Comparison of ENCODE assay signal across 10 cellular contexts in the genomic region with DNA sequence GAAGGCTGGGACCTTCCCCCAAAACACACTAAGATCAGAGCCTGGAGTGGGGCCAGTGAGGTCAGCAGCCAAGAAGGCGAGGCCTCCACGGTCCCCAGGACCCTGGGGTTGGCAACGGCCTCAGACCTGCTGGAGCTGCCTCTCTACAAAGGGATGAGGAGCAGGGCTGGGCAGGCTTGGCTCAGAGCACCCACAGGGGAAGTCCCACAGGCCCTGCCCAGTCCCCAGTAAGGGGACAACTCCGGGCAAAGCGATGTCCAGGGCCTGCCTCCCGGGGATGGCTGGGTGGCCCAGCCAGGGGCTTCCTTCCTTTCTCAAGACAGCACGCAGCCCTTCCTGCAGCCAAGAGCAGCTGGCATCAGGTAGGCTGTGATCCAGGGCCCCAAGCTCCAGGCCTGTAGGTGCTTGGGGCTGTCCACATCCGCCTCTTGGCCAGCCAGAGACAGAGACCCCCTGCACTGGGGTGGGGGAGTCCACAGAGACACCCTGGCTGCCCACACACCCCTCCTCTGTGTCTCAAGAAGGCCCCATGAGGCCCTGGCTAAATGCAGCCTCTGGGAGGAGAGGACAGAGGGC. TPM values are rescaled to one million over a fixed set of nuclear protein-coding genes. Genes with fewer than 3 reads are reported as not detected.
DNase-seq lines count a peak whose midpoint lies in the region; ATAC-seq and TF ChIP-seq lines count a peak whose summit lies in the region.
"Had no signal": no experiment of that assay in that cellular context is flagged by ENCODE, and none has a peak within 500 bp of the region (broad histone marks: within the 10 kb centered on the region; RNA-seq: fewer than 3 reads in every experiment).

No MANE protein-coding gene starts in this region.

- peaks cover 29 to 61% (median 58%) of the 10 kb centered on the region in 4 donors for H3K4me1 ChIP-seq in transverse colon

- H3K9me3 ChIP-seq in transverse colon: no peaks in the 10 kb centered on the region

- peaks cover 0 to 5% (median 0%) of the 10 kb centered on the region in 4 donors for H3K36me3 ChIP-seq in transverse colon

- H3K4me3 Mint-ChIP-seq in activated T-cell treated with anti-CD3 and anti-CD28 coated beads, Interleukin-2, amount 50 U/mL, for 24 hours: no peak overlapping the region
- no peak overlapping the region for H3K4me3 Mint-ChIP-seq in natural killer cell
- H3K4me3 Mint-ChIP-seq: T-helper 2 cell treated with Interferon-gamma antibody and Interleukin-4, amounts not matched to agents 5 μg/mL and 100 μg/mL, for 36 hours had no signal

- H3K27me3 Mint-ChIP-seq in activated T-cell treated with anti-CD3 and anti-CD28 coated beads, Interleukin-2, amount 50 U/mL, for 24 hours: no peaks in the 10 kb centered on the region
- no peaks in the 10 kb centered on the region for H3K27me3 Mint-ChIP-seq in natural killer cell (ENCODE audit: low read depth in 2 of 2)

- H3K4me3 ChIP-seq in transverse colon: peak overlapping the region in 1 of 4 donors; percentile 5

- ATAC-seq in natural killer cell: no peak
- ATAC-seq in GM18519 (IDR thresholded peaks at IDR 0.05; ENCODE audit: low FRiP score, unreplicated experiment): no peak
- no peak for ATAC-seq in HG03139 (IDR thresholded peaks at IDR 0.05; ENCODE audit: unreplicated experiment)

- H3K4me1 Mint-ChIP-seq in activated T-cell treated with anti-CD3 and anti-CD28 coated beads, Interleukin-2, amount 50 U/mL, for 24 hours (ENCODE audit: low read depth): peaks cover 10% of the 10 kb centered on the region
- peaks cover 6 to 20% of the 10 kb centered on the region in 2 donors for H3K4me1 Mint-ChIP-seq in natural killer cell

- in situ Hi-C loops in transverse colon (cut with MboI; ENCODE audit: low pct_ligation_motif_present in 1 of 4, low pct_unique_long_range_greater_than_20kb in 1 of 4, low sequenced_read_pairs in 3 of 4): no loop called here

- intact Hi-C loops in natural killer cell (cut with micrococcal nuclease) (no loop called here), transverse colon (cut with DNase I; ENCODE audit: low total_unique reads) (no loop called here)

- no peaks in the 10 kb centered on the region for H3K27me3 ChIP-seq in transverse colon

- no peak for TF ChIP-seq EP300 in transverse colon (IDR thresholded peaks at IDR 0.05; ENCODE audit: low read depth)

- peaks cover 10% of the 10 kb centered on the region for H3K36me3 Mint-ChIP-seq in activated T-cell treated with anti-CD3 and anti-CD28 coated beads, Interleukin-2, amount 50 U/mL, for 24 hours (ENCODE audit: low read depth)
- no peaks in the 10 kb centered on the region for H3K36me3 Mint-ChIP-seq in natural killer cell

- peak; percentile 11 to 15 for DNase-seq in activated T-cell treated with anti-CD3 and anti-CD28 coated beads, Interleukin-2, amount 50 U/mL, for 48 hours
- no peak for DNase-seq in activated T-cell treated with anti-CD3 and anti-CD28 coated beads, Interleukin-2, amount 50 U/mL, for 24 hours
- peak; percentile 1 for DNase-seq in effector CD4-positive, alpha-beta T cell
- DNase-seq in natural killer cell (peak; percentile 14), transverse colon (peak; percentile 6), erythroblast (lab: John Stamatoyannopoulos, UW) (no peak)
- DNase-seq: activated naive CD4-positive, alpha-beta T cell had no signal

- no peak overlapping the region for H3K27ac Mint-ChIP-seq in activated T-cell treated with anti-CD3 and anti-CD28 coated beads, Interleukin-2, amount 50 U/mL, for 24 hours
- H3K27ac Mint-ChIP-seq in natural killer cell: peak overlapping the region; percentile 57 to 70
- H3K27ac Mint-ChIP-seq: T-helper 2 cell treated with Interferon-gamma antibody and Interleukin-4, amounts not matched to agents 5 μg/mL and 100 μg/mL, for 36 hours had no signal

- H3K27ac ChIP-seq in transverse colon: peak overlapping the region; percentile 69 to 97 (median 83)

- TF ChIP-seq CTCF in natural killer cell (IDR thresholded peaks at IDR 0.05) (no peak), transverse colon (IDR thresholded peaks at IDR 0.05) (no peak)

- TF ChIP-seq POLR2A in transverse colon (IDR thresholded peaks at IDR 0.05): no peak
- TF ChIP-seq POLR2A in erythroblast (IDR thresholded peaks at IDR 0.05; ENCODE audit: low read length): no peak

- H3K9me3 Mint-ChIP-seq in activated T-cell treated with anti-CD3 and anti-CD28 coated beads, Interleukin-2, amount 50 U/mL, for 24 hours: no peaks in the 10 kb centered on the region
- H3K9me3 Mint-ChIP-seq in natural killer cell: no peaks in the 10 kb centered on the region
- H3K9me3 Mint-ChIP-seq: T-helper 2 cell treated with Interferon-gamma antibody and Interleukin-4, amounts not matched to agents 5 μg/mL and 100 μg/mL, for 36 hours had no signal

- 51% methylated on average over 5 of the region's 8 CpGs; no CpG with 5 or more reads in 1 of the 2 donors for WGBS in transverse colon (ENCODE audit: low coverage in 1 of 2), 2 donors

RNA-seq across cellular contexts. Expression of gene MXD4, which starts 5.7 kb away (rescaled TPM):
- total RNA-seq in natural killer cell: 100 to 1,000 TPM; 141 to 172 (median 166) TPM
- total RNA-seq in transverse colon: 100 to 1,000 TPM in 1 of 4 donors, 10 to 100 TPM in 3; 48.1 to 101 (median 57.7) TPM

RNA-seq across cellular contexts. Expression of gene HAUS3, which starts 14.3 kb away (rescaled TPM):
- 10 to 100 TPM; 38.0 to 50.3 (median 49.4) TPM for total RNA-seq in natural killer cell
- 10 to 100 TPM in 3 of 4 donors, 1 to 10 TPM in 1; 2.0 to 18.0 (median 11.3) TPM for total RNA-seq in transverse colon

RNA-seq across cellular contexts. Expression of gene POLN, which starts 14.3 kb away (rescaled TPM):
- 1 to 10 TPM; 2.6 to 6.9 (median 3.3) TPM for total RNA-seq in natural killer cell
- total RNA-seq in transverse colon: 1 to 10 TPM in 2 of 4 donors, under 1 TPM in 2; 0.27 to 2.6 (median 1.4) TPM

Comparison
In these comparisons a context has a peak if more than half of its experiments do, and no peak if none do; other contexts are left out.
1. DNase-seq: peak in activated T-cell treated with anti-CD3 and anti-CD28 coated beads, Interleukin-2, amount 50 U/mL, for 48 hours (2 of 2), effector CD4-positive, alpha-beta T cell (single experiment), natural killer cell (single experiment) and transverse colon (single experiment); none in activated T-cell treated with anti-CD3 and anti-CD28 coated beads, Interleukin-2, amount 50 U/mL, for 24 hours (single experiment) and erythroblast (0 of 2).